8 cellular contexts compared by ENCODE assay signal in genomic region chr10:101032637-101033201, GRCh38. TPM values are rescaled to one million over a fixed set of nuclear protein-coding genes. Genes with fewer than 3 reads are reported as not detected.
DNase-seq lines count a peak whose midpoint lies in the region; ATAC-seq and TF ChIP-seq lines count a peak whose summit lies in the region.

No MANE protein-coding gene starts in this region.

- peak; percentile 55 for DNase-seq in Calu3
- DNase-seq in HL-60 (ENCODE audit: low read depth in 1 of 2, low spot score in 1 of 2) = peak in 1 of 2 experiments; percentile 79
- DNase-seq in T-helper 9 cell = peak; percentile 36
- DNase-seq in brain microvascular endothelial cell = peak; percentile 84
- peak; percentile 40 for DNase-seq in iPS-NIHi11 (ENCODE audit: low spot score)
- DNase-seq in cortex of kidney (lab: John Stamatoyannopoulos, UW) = no peak

- H3K27me3 ChIP-seq in HL-60 (ENCODE audit: insufficient read depth, poor library complexity, severe bottlenecking) = no peaks in the 10 kb centered on the region
- H3K27me3 ChIP-seq in brain microvascular endothelial cell (replicated peaks) = no peaks in the 10 kb centered on the region
- H3K27me3 ChIP-seq in skeletal muscle tissue (ENCODE audit: control insufficient read depth in 3 of 3, insufficient read depth in 3 of 3, low read length in 3 of 3) = no peaks in the 10 kb centered on the region

- in situ Hi-C loops in brain microvascular endothelial cell (cut with HindIII; ENCODE audit: low pct_ligation_motif_present, low sequenced_read_pairs) = no loop called here

- BruUV-seq in Calu3 (replicated peaks; lab: Mats Ljungman, UMichigan) = no TSS peak

- H3K4me3 Mint-ChIP-seq in Calu3 (ENCODE audit: low read depth, unreplicated experiment) = peak overlapping the region; percentile 78

- peak overlapping the region; percentile 73 for H3K27ac Mint-ChIP-seq in Calu3 (ENCODE audit: unreplicated experiment)

- H3K36me3 ChIP-seq in brain microvascular endothelial cell (replicated peaks) (peaks cover 29% of the 10 kb centered on the region), skeletal muscle tissue (ENCODE audit: control insufficient read depth in 3 of 3, insufficient read depth in 3 of 3, low read length in 3 of 3) (peaks cover 27 to 30% (median 29%) of the 10 kb centered on the region in 3 donors)

- no peak for TF ChIP-seq CTCF in Calu3 (IDR thresholded peaks at IDR 0.05; ENCODE audit: unreplicated experiment)
- no peak for TF ChIP-seq CTCF in HL-60 (IDR thresholded peaks at IDR 0.05; ENCODE audit: insufficient read depth, low read length)
- TF ChIP-seq CTCF in brain microvascular endothelial cell (IDR thresholded peaks at IDR 0.05; ENCODE audit: low read depth, low read length, missing control alignments) = no peak

- peaks cover 10% of the 10 kb centered on the region for H3K4me1 Mint-ChIP-seq in Calu3 (ENCODE audit: low read depth, unreplicated experiment)

- peaks cover 23 to 32% (median 29%) of the 10 kb centered on the region in 3 donors for H3K4me1 ChIP-seq in skeletal muscle tissue (ENCODE audit: control insufficient read depth in 3 of 3, insufficient read depth in 3 of 3, low read length in 3 of 3)

- intact Hi-C loops in Calu3 (cut with micrococcal nuclease; ENCODE audit: unreplicated experiment) = no loop called here

- peaks cover 36% of the 10 kb centered on the region for H3K36me3 Mint-ChIP-seq in Calu3 (ENCODE audit: insufficient read depth, unreplicated experiment)

- H3K27me3 Mint-ChIP-seq in Calu3 (ENCODE audit: unreplicated experiment) = no peaks in the 10 kb centered on the region

- H3K4me3 ChIP-seq in HL-60 (replicated peaks; ENCODE audit: insufficient read depth, low read length) = peak overlapping the region; percentile 74
- H3K4me3 ChIP-seq in brain microvascular endothelial cell (ENCODE audit: low read depth, low read length) = peak overlapping the region; percentile 82
- peak overlapping the region; percentile 88 to 89 (median 88) for H3K4me3 ChIP-seq in skeletal muscle tissue (ENCODE audit: low read length in 3 of 3)

- CTCF ChIA-PET in Calu3 (lab: Charles Lee) = interaction anchor here (1.4 kb wide), 1 partner anchor 9 kb away, joined by 6 read pairs; no protein-coding TSS in a partner anchor

- no peaks in the 10 kb centered on the region for H3K9me3 ChIP-seq in skeletal muscle tissue (ENCODE audit: control insufficient read depth in 3 of 3, low read length in 3 of 3)

- peak overlapping the region; percentile 63 to 87 (median 84) for H3K9ac ChIP-seq in skeletal muscle tissue (ENCODE audit: low read depth in 1 of 3, low read length in 3 of 3)

- peak overlapping the region; percentile 74 for H3K27ac ChIP-seq in HL-60 (replicated peaks)
- peak overlapping the region; percentile 98 for H3K27ac ChIP-seq in brain microvascular endothelial cell
- H3K27ac ChIP-seq in skeletal muscle tissue (ENCODE audit: low read depth, low read length) = peak overlapping the region; percentile 91

- ATAC-seq in GM21786 (IDR thresholded peaks at IDR 0.05; ENCODE audit: unreplicated experiment) = no peak

- H3K9me3 Mint-ChIP-seq in Calu3 (ENCODE audit: low read depth, unreplicated experiment) = no peaks in the 10 kb centered on the region

RNA-seq across cellular contexts. Expression of gene SFXN3, which starts 1.7 kb away (rescaled TPM):
- total RNA-seq in Calu3 (2022) (27.5 and 37.7 TPM in 2 replicates), skeletal muscle tissue (18.8 TPM)

RNA-seq across cellular contexts. Expression of gene PDZD7, which starts 1.8 kb away (rescaled TPM):
- 1.2 and 1.3 TPM in 2 replicates for total RNA-seq in Calu3 (2022)
- 1.0 TPM for total RNA-seq in skeletal muscle tissue

RNA-seq across cellular contexts. Expression of gene KAZALD1, which starts 29.1 kb away (rescaled TPM):
- 1.7 and 1.8 TPM in 2 replicates for total RNA-seq in Calu3 (2022)
- 23.5 TPM for total RNA-seq in skeletal muscle tissue

RNA-seq across cellular contexts. Expression of gene LZTS2, which starts 33.1 kb away (rescaled TPM):
- total RNA-seq in Calu3 (2022) (23.7 TPM in 2 replicates), skeletal muscle tissue (37.6 TPM)

RNA-seq across cellular contexts. Expression of gene TWNK, which starts 45.4 kb away (rescaled TPM):
- total RNA-seq in Calu3 (2022) (13.8 and 14.7 TPM in 2 replicates), skeletal muscle tissue (4.2 TPM)
